In the genomic region with DNA sequence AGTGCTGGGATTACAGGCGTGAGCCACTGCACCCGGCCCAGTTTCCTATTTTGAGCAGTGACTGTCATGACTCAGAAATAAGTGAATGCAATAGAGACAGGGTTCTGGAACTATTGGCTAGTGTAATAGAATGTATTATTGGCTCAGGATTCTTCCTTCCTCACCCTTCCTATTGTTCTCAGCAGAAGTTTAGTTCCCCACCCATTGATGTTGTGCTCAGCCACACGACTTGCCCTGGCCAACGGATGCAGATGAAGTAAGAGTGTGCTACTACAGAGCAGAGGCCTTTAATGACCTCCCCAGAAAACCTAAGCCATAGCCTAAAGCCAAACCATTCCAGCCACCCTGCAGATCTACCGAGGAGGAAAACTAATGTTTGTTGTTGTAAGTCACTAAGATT, we compare ENCODE assay signal across 24 cellular contexts.
A peak's percentile ranks its signal among the peaks of the same experiment; 100 is the strongest.
DNase-seq lines count a peak whose midpoint lies in the region; ATAC-seq, FAIRE-seq and TF ChIP-seq lines count a peak whose summit lies in the region.
"Had no signal": no experiment of that assay in that cellular context is flagged by ENCODE, and none has a peak within 500 bp of the region (broad histone marks: within the 10 kb centered on the region; RNA-seq: fewer than 3 reads in every experiment).

No MANE protein-coding gene starts in this region.

- H3K4me2 ChIP-seq in HepG2 (ENCODE audit: low read depth, low read length) = no peak overlapping the region

- in situ Hi-C loops in HepG2 (cut with HindIII; ENCODE audit: extremely low pct_ligation_motif_present, low pct_unique_long_range_greater_than_20kb) = no loop called here

- TF ChIP-seq CTCF in liver (IDR thresholded peaks at IDR 0.05; ENCODE audit: low read depth, low read length, missing input control) (no peak), HepG2 (CRISPR knock-in tag; IDR thresholded peaks at IDR 0.05) (no peak), gastroesophageal sphincter (IDR thresholded peaks at IDR 0.05) (no peak)

- H3K9ac ChIP-seq in liver (ENCODE audit: low read depth in 1 of 2, low read length in 2 of 2) (no peak overlapping the region), HepG2 (ENCODE audit: insufficient read depth, low read depth, low read length) (no peak overlapping the region)

- H3K4me1 ChIP-seq in liver (ENCODE audit: control insufficient read depth in 4 of 4, insufficient read depth in 4 of 4, low read length in 3 of 4) (no peaks in the 10 kb centered on the region), HepG2 (ENCODE audit: insufficient read depth, low read length) (no peaks in the 10 kb centered on the region), gastroesophageal sphincter (no peaks in the 10 kb centered on the region), SJCRH30 (no peaks in the 10 kb centered on the region)

- no peak for DNase-seq in HepG2 (ENCODE audit: low spot score)
- DNase-seq in left lobe of liver (ENCODE audit: low spot score) = no peak
- DNase-seq in nucleus accumbens (lab: John Stamatoyannopoulos, UW) = no peak
- DNase-seq in stimulated activated naive CD8-positive, alpha-beta T cell treated with anti-CD3 and anti-CD28 coated beads, Interleukin-15, Interleukin-2, amounts not matched to agents 100 U/mL and 50 U/mL, for 24 hours = no peak
- DNase-seq in SJCRH30 = no peak
- DNase-seq: CD4-positive, alpha-beta T cell; COR-L47; DMS 273 treated with DMSO at 0.1 percent for 48 hours; DMS79 treated with DMSO at 0.1 percent for 48 hours; GOT3; HCEC 1CT; KBM-7; MM.1S; NCI-H1048; NCI-H1417 treated with DMSO at 0.1 percent for 48 hours; NCI-H187; NCI-H446 treated with DMSO at 0.1 percent for 48 hours; NCI-H526 treated with DMSO at 0.1 percent for 48 hours; SHP77 had no signal

- H4K20me1 ChIP-seq in HepG2 (ENCODE audit: insufficient read depth, low read length) = no peaks in the 10 kb centered on the region

- intact Hi-C loops in HepG2 (cut with micrococcal nuclease; ENCODE audit: unreplicated experiment) = no loop called here

- H3K4me3 ChIP-seq in liver (ENCODE audit: low read depth in 1 of 3, low read length in 3 of 3) = no peak overlapping the region
- H3K4me3 ChIP-seq in HepG2 (replicated peaks in 1 of 3; ENCODE audit: insufficient read depth in 1 of 3, low read depth in 2 of 3, low read length in 3 of 3) = no peak overlapping the region
- no peak overlapping the region for H3K4me3 ChIP-seq in gastroesophageal sphincter
- H3K4me3 ChIP-seq in SJCRH30 = no peak overlapping the region
- H3K4me3 ChIP-seq: GM12878 had no signal

- TF ChIP-seq POLR2A in HepG2 (IDR thresholded peaks at IDR 0.05; ENCODE audit: insufficient read depth in 1 of 2, low read depth in 2 of 2, low read length in 2 of 2) = no peak
- TF ChIP-seq POLR2A in gastroesophageal sphincter (IDR thresholded peaks at IDR 0.05) = no peak

- POLR2A ChIA-PET in HepG2 (lab: Yijun Ruan, JAX) = no interaction called here

- ATAC-seq in HepG2 (no peak), gastroesophageal sphincter (peak; percentile 58), left lobe of liver (peak; percentile 73), HG03565 (IDR thresholded peaks at IDR 0.05; ENCODE audit: unreplicated experiment) (no peak)
- ATAC-seq in stimulated activated naive CD8-positive, alpha-beta T cell treated with anti-CD3 and anti-CD28 coated beads, Interleukin-15, Interleukin-2, amounts not matched to agents 100 U/mL and 50 U/mL, for 24 hours = no peak
- ATAC-seq: GM12878 had no signal

- H3K9me3 ChIP-seq in liver (ENCODE audit: control insufficient read depth in 4 of 4, low read length in 3 of 4) (no peaks in the 10 kb centered on the region), HepG2 (ENCODE audit: low read length) (no peaks in the 10 kb centered on the region), gastroesophageal sphincter (peaks cover 0 to 6% (median 0%) of the 10 kb centered on the region in 3 donors), SJCRH30 (replicated peaks) (no peaks in the 10 kb centered on the region)

- H2AFZ ChIP-seq in HepG2 (ENCODE audit: low read length) = no peak overlapping the region

- no peak for TF ChIP-seq EP300 in HepG2 (IDR thresholded peaks at IDR 0.05; ENCODE audit: low read depth in 2 of 2, low read length in 2 of 2)
- no peak for TF ChIP-seq EP300 in HepG2 (CRISPR knock-in tag; IDR thresholded peaks at IDR 0.05; ENCODE audit: borderline replicate concordance)
- no peak for TF ChIP-seq EP300 in gastroesophageal sphincter (IDR thresholded peaks at IDR 0.05)

- no peak overlapping the region for H3K27ac ChIP-seq in liver (ENCODE audit: low read depth in 1 of 2, low read length in 2 of 2)
- no peak overlapping the region for H3K27ac ChIP-seq in HepG2 (ENCODE audit: extremely low read length, insufficient read depth, low read length)
- H3K27ac ChIP-seq in gastroesophageal sphincter = no peak overlapping the region
- no peak overlapping the region for H3K27ac ChIP-seq in SJCRH30
- H3K27ac ChIP-seq: HL-60 had no signal

- 71% methylated on average over 5 of the region's 5 CpGs for WGBS in liver
- WGBS in HepG2 (ENCODE audit: low lambda C conversion rate) = 11% methylated on average over 5 of the region's 5 CpGs
- 16 to 50% methylated on average over 1 to 2 of the region's 5 CpGs for WGBS in gastroesophageal sphincter (ENCODE audit: low coverage in 1 of 2), 2 donors

- BruUV-seq in HepG2 (replicated peaks; lab: Mats Ljungman, UMichigan) = no TSS peak

- H3K27me3 ChIP-seq in liver (ENCODE audit: control insufficient read depth in 4 of 4, insufficient read depth in 4 of 4, low read length in 3 of 4) = no peaks in the 10 kb centered on the region
- H3K27me3 ChIP-seq in HepG2 (ENCODE audit: control insufficient read depth in 1 of 2, insufficient read depth in 2 of 2, low read length in 2 of 2) = no peaks in the 10 kb centered on the region
- no peaks in the 10 kb centered on the region for H3K27me3 ChIP-seq in gastroesophageal sphincter
- no peaks in the 10 kb centered on the region for H3K27me3 ChIP-seq in SJCRH30

- no peaks in the 10 kb centered on the region for H3K79me2 ChIP-seq in HepG2 (ENCODE audit: insufficient read depth, low read length)

- TF ChIP-seq RAD21 in liver (IDR thresholded peaks at IDR 0.05) (peak in 1 of 2 donors; percentile 17), HepG2 (CRISPR knock-in tag; IDR thresholded peaks at IDR 0.05) (no peak)

- no peaks in the 10 kb centered on the region for H3K36me3 ChIP-seq in liver (ENCODE audit: control insufficient read depth in 4 of 4, insufficient read depth in 3 of 4, low read depth in 1 of 4, low read length in 3 of 4)
- H3K36me3 ChIP-seq in HepG2 (replicated peaks in 1 of 2; ENCODE audit: control insufficient read depth in 1 of 2, insufficient read depth in 2 of 2, low read length in 2 of 2) = no peaks in the 10 kb centered on the region
- no peaks in the 10 kb centered on the region for H3K36me3 ChIP-seq in gastroesophageal sphincter
- no peaks in the 10 kb centered on the region for H3K36me3 ChIP-seq in SJCRH30

- CTCF ChIA-PET in HepG2 (lab: Yijun Ruan, JAX; ENCODE audit: low intra/inter-chr PET ratio, low total read pairs) = no interaction called here

- no peak for FAIRE-seq in HepG2 (lab: Jason Lieb, UNC)
- FAIRE-seq: GM12878 had no signal

TF ChIP-seq in liver, 16 proteins besides CTCF, POLR2A, EP300 and RAD21:
- TF ChIP-seq SP1 (IDR thresholded peaks at IDR 0.05) (peak; percentile 17), EGR1 (IDR thresholded peaks at IDR 0.05; ENCODE audit: low read depth in 2 of 2) (no peak), RXRA (IDR thresholded peaks at IDR 0.05) (peak in 1 of 2 donors; percentile 43), NR2F2 (IDR thresholded peaks at IDR 0.05) (no peak)

TF ChIP-seq in HepG2, 621 proteins besides CTCF, POLR2A, EP300 and RAD21:
- TF ChIP-seq GABPB1 (CRISPR knock-in tag; IDR thresholded peaks at IDR 0.05) (no peak), MIER3 (CRISPR knock-in tag; IDR thresholded peaks at IDR 0.05; ENCODE audit: borderline replicate concordance) (no peak)
- TF ChIP-seq, protein P1, sequence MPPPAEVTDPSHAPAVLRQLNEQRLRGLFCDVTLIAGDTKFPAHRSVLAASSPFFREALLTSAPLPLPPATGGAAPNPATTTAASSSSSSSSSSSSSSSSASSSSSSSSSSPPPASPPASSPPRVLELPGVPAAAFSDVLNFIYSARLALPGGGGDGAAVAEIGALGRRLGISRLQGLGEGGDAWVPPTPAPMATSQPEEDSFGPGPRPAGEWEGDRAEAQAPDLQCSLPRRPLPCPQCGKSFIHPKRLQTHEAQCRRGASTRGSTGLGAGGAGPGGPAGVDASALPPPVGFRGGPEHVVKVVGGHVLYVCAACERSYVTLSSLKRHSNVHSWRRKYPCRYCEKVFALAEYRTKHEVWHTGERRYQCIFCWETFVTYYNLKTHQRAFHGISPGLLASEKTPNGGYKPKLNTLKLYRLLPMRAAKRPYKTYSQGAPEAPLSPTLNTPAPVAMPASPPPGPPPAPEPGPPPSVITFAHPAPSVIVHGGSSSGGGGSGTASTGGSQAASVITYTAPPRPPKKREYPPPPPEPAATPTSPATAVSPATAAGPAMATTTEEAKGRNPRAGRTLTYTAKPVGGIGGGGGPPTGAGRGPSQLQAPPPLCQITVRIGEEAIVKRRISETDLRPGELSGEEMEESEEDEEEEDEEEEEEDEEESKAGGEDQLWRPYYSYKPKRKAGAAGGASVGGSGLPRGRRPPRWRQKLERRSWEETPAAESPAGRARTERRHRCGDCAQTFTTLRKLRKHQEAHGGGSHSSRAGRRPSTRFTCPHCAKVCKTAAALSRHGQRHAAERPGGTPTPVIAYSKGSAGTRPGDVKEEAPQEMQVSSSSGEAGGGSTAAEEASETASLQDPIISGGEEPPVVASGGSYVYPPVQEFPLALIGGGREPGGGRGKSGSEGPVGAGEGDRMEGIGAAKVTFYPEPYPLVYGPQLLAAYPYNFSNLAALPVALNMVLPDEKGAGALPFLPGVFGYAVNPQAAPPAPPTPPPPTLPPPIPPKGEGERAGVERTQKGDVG (CRISPR knock-in tag; IDR thresholded peaks at IDR 0.05; ENCODE audit: borderline replicate concordance) = no peak

Comparison
In these comparisons a context has a peak if more than half of its experiments do, and no peak if none do; other contexts are left out.
1. ATAC-seq: peak in gastroesophageal sphincter (single experiment) and left lobe of liver (single experiment); none in HepG2 (single experiment), HG03565 (single experiment) and stimulated activated naive CD8-positive, alpha-beta T cell treated with anti-CD3 and anti-CD28 coated beads, Interleukin-15, Interleukin-2, amounts not matched to agents 100 U/mL and 50 U/mL, for 24 hours (single experiment).